In genomic region chr18:6279308-6279707, GRCh38 we compare ENCODE assay signal across 23 cellular contexts.
"Had no signal": no experiment of that assay in that cellular context is flagged by ENCODE, and none has a peak within 500 bp of the region (broad histone marks: within the 10 kb centered on the region; RNA-seq: fewer than 3 reads in every experiment).

No MANE protein-coding gene starts in this region.

- FAIRE-seq: endometrium, islet of Langerhans had no signal

- H3K27ac Mint-ChIP-seq: activated CD8-positive, alpha-beta memory T cell treated with anti-CD3 and anti-CD28 coated beads, Interleukin-2, amount 10 ng/mL, durations not matched to agents 7 days and 5 days; activated CD8-positive, alpha-beta T cell treated with anti-CD3 and anti-CD28 coated beads for 36 hours; activated naive CD8-positive, alpha-beta T cell treated with anti-CD3 and anti-CD28 coated beads, Interleukin-2, amount 50 U/mL, for 24 hours; activated T-helper 1 cell treated with anti-CD3 and anti-CD28 coated beads, Interleukin-12 subunit alpha, Interleukin-12 subunit beta, Interleukin-2, Interleukin-4 antibody, amounts not matched to agents 30 ng/mL and 10 ng/mL and 1 ng/mL, durations not matched to agents 14 hours and 24 hours and 36 hours; neural progenitor cell; stimulated activated memory B cell treated with anti-CD40 and anti-IgM and Interleukin-4, amounts not matched to agents 10 μg/mL and 1 μg/mL and 100 μg/mL, for 72 hours; T-helper 17 cell had no signal

- H3K27me3 ChIP-seq: neural progenitor cell, sigmoid colon, stomach, transverse colon had no signal

- H3K4me1 ChIP-seq: sigmoid colon, stomach, transverse colon had no signal

- H3K27me3 Mint-ChIP-seq: activated CD8-positive, alpha-beta memory T cell treated with anti-CD3 and anti-CD28 coated beads, Interleukin-2, amount 10 ng/mL, durations not matched to agents 7 days and 5 days; activated CD8-positive, alpha-beta T cell treated with anti-CD3 and anti-CD28 coated beads for 36 hours; activated naive CD8-positive, alpha-beta T cell treated with anti-CD3 and anti-CD28 coated beads, Interleukin-2, amount 50 U/mL, for 24 hours; naive B cell; stimulated activated memory B cell treated with anti-CD40 and anti-IgM and Interleukin-4, amounts not matched to agents 10 μg/mL and 1 μg/mL and 100 μg/mL, for 72 hours; T-helper 17 cell had no signal

- DNase-seq: activated CD4-positive, alpha-beta T cell treated with anti-CD3 and anti-CD28 coated beads for 4 hours; activated CD4-positive, CD25-positive, alpha-beta regulatory T cell; activated CD8-positive, alpha-beta memory T cell treated with anti-CD3 and anti-CD28 coated beads, Interleukin-2, amount 10 ng/mL, durations not matched to agents 7 days and 5 days; activated CD8-positive, alpha-beta T cell treated with anti-CD3 and anti-CD28 coated beads for 36 hours; activated gamma-delta T cell; activated naive CD4-positive, alpha-beta T cell treated with anti-CD3 and anti-CD28 coated beads, Interleukin-2, amount 50 U/mL, for 16 hours; activated naive CD8-positive, alpha-beta T cell treated with anti-CD3 and anti-CD28 coated beads, Interleukin-2, amount 50 U/mL, for 24 hours; activated T-cell treated with anti-CD3 and anti-CD28 coated beads for 4 hours; cortex of kidney; foreskin fibroblast; mesendoderm; naive B cell; sigmoid colon; stimulated activated CD4-positive, alpha-beta T cell treated with anti-CD3 and anti-CD28 coated beads, Interleukin-15, amount 100 ng/mL, for 24 hours; stomach; T-helper 17 cell; transverse colon had no signal

- H3K4me1 Mint-ChIP-seq: activated CD8-positive, alpha-beta memory T cell treated with anti-CD3 and anti-CD28 coated beads, Interleukin-2, amount 10 ng/mL, durations not matched to agents 7 days and 5 days; activated naive CD8-positive, alpha-beta T cell treated with anti-CD3 and anti-CD28 coated beads, Interleukin-2, amount 50 U/mL, for 24 hours; stimulated activated memory B cell treated with anti-CD40 and anti-IgM and Interleukin-4, amounts not matched to agents 10 μg/mL and 1 μg/mL and 100 μg/mL, for 72 hours; T-helper 17 cell had no signal

- H3K4me3 ChIP-seq: neural progenitor cell, sigmoid colon, smooth muscle cell, stomach, transverse colon had no signal

- H3K9me3 ChIP-seq: sigmoid colon, stomach, transverse colon had no signal

- H3K36me3 ChIP-seq: neural progenitor cell, sigmoid colon, transverse colon had no signal

- H3K27ac ChIP-seq: neural progenitor cell, sigmoid colon, stomach, transverse colon had no signal

- H3K36me3 Mint-ChIP-seq: activated CD8-positive, alpha-beta memory T cell treated with anti-CD3 and anti-CD28 coated beads, Interleukin-2, amount 10 ng/mL, durations not matched to agents 7 days and 5 days; neural progenitor cell had no signal

- H3K9me3 Mint-ChIP-seq: activated CD8-positive, alpha-beta T cell treated with anti-CD3 and anti-CD28 coated beads for 36 hours; activated naive CD8-positive, alpha-beta T cell treated with anti-CD3 and anti-CD28 coated beads, Interleukin-2, amount 50 U/mL, for 24 hours; activated T-helper 1 cell treated with anti-CD3 and anti-CD28 coated beads, Interleukin-12 subunit alpha, Interleukin-12 subunit beta, Interleukin-2, Interleukin-4 antibody, amounts not matched to agents 30 ng/mL and 10 ng/mL and 1 ng/mL, durations not matched to agents 14 hours and 24 hours and 36 hours; neural progenitor cell; stimulated activated memory B cell treated with anti-CD40 and anti-IgM and Interleukin-4, amounts not matched to agents 10 μg/mL and 1 μg/mL and 100 μg/mL, for 72 hours had no signal

- H3K4me3 Mint-ChIP-seq: activated CD8-positive, alpha-beta memory T cell treated with anti-CD3 and anti-CD28 coated beads, Interleukin-2, amount 10 ng/mL, durations not matched to agents 7 days and 5 days; activated CD8-positive, alpha-beta T cell treated with anti-CD3 and anti-CD28 coated beads for 36 hours; activated naive CD8-positive, alpha-beta T cell treated with anti-CD3 and anti-CD28 coated beads, Interleukin-2, amount 50 U/mL, for 24 hours; activated T-helper 1 cell treated with anti-CD3 and anti-CD28 coated beads, Interleukin-12 subunit alpha, Interleukin-12 subunit beta, Interleukin-2, Interleukin-4 antibody, amounts not matched to agents 30 ng/mL and 10 ng/mL and 1 ng/mL, durations not matched to agents 14 hours and 24 hours and 36 hours; naive B cell; neural progenitor cell; stimulated activated memory B cell treated with anti-CD40 and anti-IgM and Interleukin-4, amounts not matched to agents 10 μg/mL and 1 μg/mL and 100 μg/mL, for 72 hours; T-helper 17 cell had no signal
